24 cellular contexts compared by ENCODE assay signal in genomic region chr2:39922679-39923416, GRCh38.
"Had no signal": no experiment of that assay in that cellular context is flagged by ENCODE, and none has a peak within 500 bp of the region (broad histone marks: within the 10 kb centered on the region; RNA-seq: fewer than 3 reads in every experiment).

No MANE protein-coding gene starts in this region.

- DNase-seq: activated CD4-positive, alpha-beta T cell treated with anti-CD3 and anti-CD28 coated beads, Interleukin-2, amount 50 U/mL, for 1 hour; activated CD4-positive, CD25-positive, alpha-beta regulatory T cell treated with anti-CD3 and anti-CD28 coated beads, Interleukin-2, amount 50 U/mL, for 72 hours; activated CD8-positive, alpha-beta T cell treated with anti-CD3 and anti-CD28 coated beads for 36 hours; activated naive CD4-positive, alpha-beta T cell; activated T-cell treated with anti-CD3 and anti-CD28 coated beads, Interleukin-2, amount 50 U/mL, for 48 hours; adrenal gland; brain microvascular endothelial cell; foreskin keratinocyte; heart left ventricle; hypothalamus; immature natural killer cell; naive thymus-derived CD8-positive, alpha-beta T cell; stimulated activated CD4-positive, alpha-beta T cell treated with anti-CD3 and anti-CD28 coated beads, Interleukin-12 subunit alpha, Interleukin-12 subunit beta, amount 100 ng/mL, for 4 hours; stimulated activated CD4-positive, alpha-beta T cell treated with anti-CD3 and anti-CD28 coated beads, Interleukin-4, amount 100 ng/mL, for 1 hour; stimulated activated naive CD8-positive, alpha-beta T cell treated with anti-CD3 and anti-CD28 coated beads, Interleukin-15, Interleukin-2, amounts not matched to agents 100 U/mL and 50 U/mL, for 24 hours; testis; transverse colon had no signal

- ATAC-seq: activated CD8-positive, alpha-beta T cell treated with anti-CD3 and anti-CD28 coated beads for 36 hours; activated naive CD4-positive, alpha-beta T cell treated with anti-CD3 and anti-CD28 coated beads, Interleukin-2, amount 50 U/mL, for 72 hours; foreskin keratinocyte; naive thymus-derived CD8-positive, alpha-beta T cell; sciatic nerve; stimulated activated naive CD8-positive, alpha-beta T cell treated with anti-CD3 and anti-CD28 coated beads, Interleukin-15, Interleukin-2, amounts not matched to agents 100 U/mL and 50 U/mL, for 24 hours had no signal

- H3K27me3 ChIP-seq: adrenal gland, ascending aorta, brain microvascular endothelial cell, foreskin keratinocyte, heart left ventricle, testis, transverse colon had no signal

- FAIRE-seq: endothelial cell of umbilical vein, urothelium cell line had no signal

- H3K4me1 ChIP-seq: adrenal gland, ascending aorta, foreskin keratinocyte, heart left ventricle, testis, transverse colon had no signal

- H3K4me3 ChIP-seq: adrenal gland, ascending aorta, coronary artery, heart left ventricle, skin epidermis, testis, transverse colon had no signal

- H3K9me3 ChIP-seq: adrenal gland, ascending aorta, heart left ventricle, testis, transverse colon had no signal

- H3K27ac ChIP-seq: adrenal gland, ascending aorta, brain microvascular endothelial cell, coronary artery, foreskin keratinocyte, heart left ventricle, skin epidermis, testis, transverse colon had no signal

- H3K36me3 ChIP-seq: adrenal gland, ascending aorta, brain microvascular endothelial cell, heart left ventricle, transverse colon had no signal
